ENCODE assay signal across 10 cellular contexts in the genomic region with DNA sequence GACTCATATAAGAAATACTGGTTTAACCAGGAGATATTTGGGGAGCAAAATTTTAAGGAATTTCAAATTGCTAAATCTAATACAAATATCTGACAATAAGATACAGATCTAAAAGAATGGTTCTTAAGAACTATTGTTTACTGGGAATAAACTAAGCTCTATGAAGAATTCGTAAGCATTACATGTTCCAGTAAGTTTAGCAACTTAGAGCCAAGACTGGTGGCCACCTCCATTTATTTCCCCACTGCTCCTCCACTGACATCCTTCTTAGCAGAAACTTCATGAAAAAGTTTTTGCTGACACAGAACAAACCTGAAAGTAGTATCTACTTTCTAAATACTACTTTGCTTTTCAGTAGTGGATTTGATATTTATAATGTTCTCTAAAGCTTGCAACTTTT.
DNase-seq lines count a peak whose midpoint lies in the region; ATAC-seq and TF ChIP-seq lines count a peak whose summit lies in the region.
"Had no signal": no experiment of that assay in that cellular context is flagged by ENCODE, and none has a peak within 500 bp of the region (broad histone marks: within the 10 kb centered on the region; RNA-seq: fewer than 3 reads in every experiment).

No MANE protein-coding gene starts in this region.

- peak overlapping the region; percentile 72 for H3K27ac ChIP-seq in smooth muscle cell (ENCODE audit: low read depth)
- H3K27ac ChIP-seq: RWPE1 had no signal

- H3K27me3 ChIP-seq in smooth muscle cell (ENCODE audit: low read depth) = no peaks in the 10 kb centered on the region

- DNase-seq in RPMI8226 (peak; percentile 57), smooth muscle cell (lab: John Stamatoyannopoulos, UW; ENCODE audit: unreplicated experiment) (no peak), iPS-NIHi11 (ENCODE audit: low spot score) (no peak), NCI-H2029 treated with DMSO at 0.1 percent for 48 hours (lab: John Stamatoyannopoulos, UW) (no peak), foreskin fibroblast (no peak)
- DNase-seq: activated CD8-positive, alpha-beta memory T cell treated with anti-CD3 and anti-CD28 coated beads, Interleukin-2, amount 50 U/mL, for 4 hours had no signal

- no peaks in the 10 kb centered on the region for H3K9me3 ChIP-seq in smooth muscle cell (replicated peaks; ENCODE audit: low read depth)

- H3K4me1 ChIP-seq in smooth muscle cell (ENCODE audit: low read depth) = peaks cover 36% of the 10 kb centered on the region

- H3K4me3 ChIP-seq in smooth muscle cell (no peak overlapping the region), foreskin fibroblast (ENCODE audit: low read depth in 1 of 2, low read length in 2 of 2) (no peak overlapping the region)
- H3K4me3 ChIP-seq: lung had no signal

- TF ChIP-seq CTCF in smooth muscle cell (IDR thresholded peaks at IDR 0.05; ENCODE audit: borderline replicate concordance, insufficient read depth, poor library complexity, severe bottlenecking) (no peak), foreskin fibroblast (IDR thresholded peaks at IDR 0.05; ENCODE audit: low read depth, low read length) (no peak)

- no peak overlapping the region for H3K9ac ChIP-seq in smooth muscle cell (ENCODE audit: low read depth)

- H3K79me2 ChIP-seq in smooth muscle cell (ENCODE audit: low read depth) = peaks cover 3% of the 10 kb centered on the region

- peaks cover 14% of the 10 kb centered on the region for H4K20me1 ChIP-seq in smooth muscle cell (ENCODE audit: low read depth)

- no peak overlapping the region for H2AFZ ChIP-seq in smooth muscle cell (ENCODE audit: low read depth)

- ATAC-seq in GM19035 (IDR thresholded peaks at IDR 0.05; ENCODE audit: unreplicated experiment) (peak; percentile 76), HG02623 (IDR thresholded peaks at IDR 0.05; ENCODE audit: unreplicated experiment) (peak; percentile 73)

- WGBS in smooth muscle cell (ENCODE audit: low lambda C conversion rate) = 77% methylated on average over 1 of the region's 1 CpG

- peak overlapping the region; percentile 57 for H3K4me2 ChIP-seq in smooth muscle cell

- H3F3A ChIP-seq in smooth muscle cell (ENCODE audit: low read depth) = peaks cover 8% of the 10 kb centered on the region

- H3K36me3 ChIP-seq in smooth muscle cell (ENCODE audit: low read depth) = no peaks in the 10 kb centered on the region
